Comparison of ENCODE assay signal across 1 cellular context in genomic region chr14:95340201-95340697, GRCh38.
TF ChIP-seq lines count a peak whose summit lies in the region.

No MANE protein-coding gene starts in this region.

TF ChIP-seq in HepG2, 621 proteins besides CTCF, POLR2A, EP300 and RAD21 (continued from another document):
- TF ChIP-seq ZXDC (CRISPR knock-in tag; IDR thresholded peaks at IDR 0.05) (peak; percentile 40; the same call in 1 of the 2 replicates), BCL6 (CRISPR knock-in tag; IDR thresholded peaks at IDR 0.05) (peak; percentile 21; the same call in 1 of the 2 replicates), MAX (IDR thresholded peaks at IDR 0.05) (peak; percentile 11; the same call in 1 of the 2 replicates), HNF4A (CRISPR knock-in tag; IDR thresholded peaks at IDR 0.05) (peak; percentile 11; the same call in 1 of the 2 replicates), SP5 (CRISPR knock-in tag; IDR thresholded peaks at IDR 0.05; ENCODE audit: borderline replicate concordance, low read depth) (peak; percentile 67; the same call in 1 of the 2 replicates), TBP (CRISPR knock-in tag; IDR thresholded peaks at IDR 0.05) (no peak), RARA (CRISPR knock-in tag; IDR thresholded peaks at IDR 0.05) (0 out of 2 replicates have a peak, but pooled peaks have one; percentile 3), PHF20 (CRISPR knock-in tag; IDR thresholded peaks at IDR 0.05) (no peak), NR2F6 (IDR thresholded peaks at IDR 0.05) (peak; percentile 29; the same call in 1 of the 2 replicates), NR2F6 (CRISPR knock-in tag; IDR thresholded peaks at IDR 0.05) (no peak), ETV5 (CRISPR knock-in tag; IDR thresholded peaks at IDR 0.05; ENCODE audit: borderline replicate concordance) (peak; percentile 18; the same call in 1 of the 2 replicates), EEA1 (CRISPR knock-in tag; IDR thresholded peaks at IDR 0.05; ENCODE audit: borderline replicate concordance) (no peak), MTA1 (CRISPR knock-in tag; IDR thresholded peaks at IDR 0.05; ENCODE audit: borderline replicate concordance) (0 out of 2 replicates have a peak, but pooled peaks have one; percentile 17), ZNF263 (CRISPR knock-in tag; IDR thresholded peaks at IDR 0.05) (peak; percentile 47; the same call in 1 of the 2 replicates), ZNF331 (CRISPR knock-in tag; IDR thresholded peaks at IDR 0.05) (0 out of 2 replicates have a peak, but pooled peaks have one; percentile 7), SOX13 (IDR thresholded peaks at IDR 0.05) (no peak), SOX13 (CRISPR knock-in tag; conservative IDR thresholded peaks at IDR 0.05 in 1 of 2, IDR thresholded peaks at IDR 0.05 in 1 of 2) (peak in 1 of 2 experiments; percentile 38; a peak in 1 of 4 replicates), KDM1A (CRISPR knock-in tag; IDR thresholded peaks at IDR 0.05) (no peak), RXRB (CRISPR knock-in tag; IDR thresholded peaks at IDR 0.05; ENCODE audit: borderline replicate concordance) (no peak), PITX1 (CRISPR knock-in tag; IDR thresholded peaks at IDR 0.05) (0 out of 2 replicates have a peak, but pooled peaks have one; percentile 23), BHLHE40 (IDR thresholded peaks at IDR 0.05; ENCODE audit: low read length) (no peak), ZBTB20 (CRISPR knock-in tag; IDR thresholded peaks at IDR 0.05; ENCODE audit: borderline replicate concordance, low read depth) (0 out of 2 replicates have a peak, but pooled peaks have one; percentile 4), MAZ (IDR thresholded peaks at IDR 0.05; ENCODE audit: borderline replicate concordance, low read depth, low read length) (no peak), MAZ (CRISPR knock-in tag; IDR thresholded peaks at IDR 0.05; ENCODE audit: low read depth) (no peak), SNRNP70 (IDR thresholded peaks at IDR 0.05; ENCODE audit: low read depth, low read length) (no peak), HOXA9 (CRISPR knock-in tag; IDR thresholded peaks at IDR 0.05; ENCODE audit: borderline replicate concordance) (no peak), PAXIP1 (CRISPR knock-in tag; conservative IDR thresholded peaks at IDR 0.05) (0 out of 2 replicates have a peak, but pooled peaks have one; percentile 6), ZNF503 (CRISPR knock-in tag; IDR thresholded peaks at IDR 0.05) (no peak), BATF2 (CRISPR knock-in tag; IDR thresholded peaks at IDR 0.05) (no peak), HIC2 (CRISPR knock-in tag; IDR thresholded peaks at IDR 0.05; ENCODE audit: low read depth) (peak; percentile 93), TBL1XR1 (IDR thresholded peaks at IDR 0.05; ENCODE audit: borderline replicate concordance, low read length, partially characterized antibody) (no peak), ONECUT2 (CRISPR knock-in tag; IDR thresholded peaks at IDR 0.05) (no peak), TEAD3 (CRISPR knock-in tag; optimal IDR thresholded peaks at IDR 0.05; ENCODE audit: borderline replicate concordance) (peak; percentile 26), POLR2G (IDR thresholded peaks at IDR 0.05; ENCODE audit: low read depth, low read length) (0 out of 2 replicates have a peak, but pooled peaks have one; percentile 32), SAP130 (CRISPR knock-in tag; IDR thresholded peaks at IDR 0.05; ENCODE audit: low read depth) (peak; percentile 25), HDAC1 (CRISPR knock-in tag; IDR thresholded peaks at IDR 0.05) (peak; percentile 37; the same call in 1 of the 2 replicates), LCORL (IDR thresholded peaks at IDR 0.05) (no peak), LCORL (CRISPR knock-in tag; IDR thresholded peaks at IDR 0.05) (no peak)
